ENCODE assay signal across 16 cellular contexts in the genomic region with DNA sequence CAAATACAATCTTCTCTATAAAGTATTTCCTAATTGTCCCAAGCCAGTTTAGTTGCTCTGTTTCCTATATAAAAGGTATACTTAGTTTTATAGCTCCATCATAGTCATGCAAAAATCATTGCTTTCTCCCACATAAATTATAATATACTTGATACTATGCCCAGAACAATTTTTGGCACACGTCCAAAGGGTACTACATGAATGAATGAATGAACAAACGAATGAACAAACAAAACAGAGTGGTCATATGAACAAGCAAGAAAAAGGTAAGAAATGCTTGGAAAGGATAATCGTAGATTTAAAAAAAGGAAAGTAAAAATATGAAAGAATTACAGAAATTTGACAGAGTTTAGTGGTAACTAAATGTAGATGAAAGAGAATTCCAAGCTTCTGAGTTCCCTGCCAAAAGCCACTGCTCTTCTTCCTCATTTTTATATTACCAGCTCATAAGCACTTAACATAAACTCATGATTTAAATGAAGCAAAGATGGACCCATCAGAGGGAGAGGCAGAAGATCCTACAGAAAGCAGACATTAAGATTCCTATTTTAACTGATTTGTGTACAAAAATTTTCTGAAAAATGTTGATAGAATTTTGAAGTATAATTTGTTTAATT.
DNase-seq lines count a peak whose midpoint lies in the region; ATAC-seq and TF ChIP-seq lines count a peak whose summit lies in the region.
"Had no signal": no experiment of that assay in that cellular context is flagged by ENCODE, and none has a peak within 500 bp of the region (broad histone marks: within the 10 kb centered on the region; RNA-seq: fewer than 3 reads in every experiment).

No MANE protein-coding gene starts in this region.

- in situ Hi-C loops in mammary epithelial cell (cut with MboI; ENCODE audit: low sequenced_read_pairs in 2 of 2), result no loop called here

- peaks cover 8% of the 10 kb centered on the region for H3K4me1 ChIP-seq in mammary epithelial cell (ENCODE audit: insufficient read depth, low read length)
- peaks cover 32% of the 10 kb centered on the region for H3K4me1 ChIP-seq in adipocyte (ENCODE audit: control insufficient read depth, insufficient read depth, low read length)
- H3K4me1 ChIP-seq: thyroid gland had no signal

- ATAC-seq in effector memory CD8-positive, alpha-beta T cell (replicated peaks), result no peak
- ATAC-seq: activated CD8-positive, alpha-beta T cell treated with anti-CD3 and anti-CD28 coated beads for 36 hours; activated T-helper 17 cell treated with anti-CD3 and anti-CD28 coated beads, Interleukin-2, amount 50 U/mL, for 72 hours had no signal

- H3K27ac ChIP-seq in mammary epithelial cell (ENCODE audit: insufficient read depth, low read depth, low read length), result no peak overlapping the region
- H3K27ac ChIP-seq: right atrium auricular region, thyroid gland had no signal

- H3K4me2 ChIP-seq in mammary epithelial cell (ENCODE audit: insufficient read depth, low read depth, low read length), result no peak overlapping the region

- H3K79me2 ChIP-seq in mammary epithelial cell (ENCODE audit: insufficient read depth, low read length), result no peaks in the 10 kb centered on the region

- H4K20me1 ChIP-seq in mammary epithelial cell (ENCODE audit: insufficient read depth, low read length), result no peaks in the 10 kb centered on the region

- no peak overlapping the region for H3K9ac ChIP-seq in mammary epithelial cell (ENCODE audit: insufficient read depth, low read length)
- H3K9ac ChIP-seq in adipocyte (ENCODE audit: low read length), result peak overlapping the region; percentile 52

- BruUV-seq in MCF 10A (replicated peaks; lab: Mats Ljungman, UMichigan) (no TSS peak), mammary epithelial cell (replicated peaks; lab: Mats Ljungman, UMichigan) (no TSS peak)

- H3K9me3 Mint-ChIP-seq in MCF 10A (ENCODE audit: unreplicated experiment), result no peaks in the 10 kb centered on the region
- no peaks in the 10 kb centered on the region for H3K9me3 Mint-ChIP-seq in effector memory CD8-positive, alpha-beta T cell
- H3K9me3 Mint-ChIP-seq: activated CD8-positive, alpha-beta T cell treated with anti-CD3 and anti-CD28 coated beads for 36 hours; activated T-helper 17 cell treated with anti-CD3 and anti-CD28 coated beads, Interleukin-2, amount 50 U/mL, for 72 hours; memory B cell; nephron progenitor cell had no signal

- POLR2A ChIA-PET in MCF 10A (lab: Yijun Ruan, JAX), result interaction anchor here (0.6 to 0.7 kb wide), 2 partner anchors 561 to 1139 kb away, joined by 3 to 4 read pairs; no protein-coding TSS in a partner anchor

- H3K36me3 ChIP-seq in mammary epithelial cell (ENCODE audit: insufficient read depth, low read length) (no peaks in the 10 kb centered on the region), adipocyte (ENCODE audit: control insufficient read depth, insufficient read depth, low read length, severe bottlenecking) (no peaks in the 10 kb centered on the region)
- H3K36me3 ChIP-seq: right atrium auricular region, thyroid gland had no signal

- 17% methylated on average over 3 of the region's 3 CpGs for WGBS in mammary epithelial cell (ENCODE audit: low coverage, missing lambda C conversion rate)

- no peak overlapping the region for H3K27ac Mint-ChIP-seq in MCF 10A (ENCODE audit: low read depth, unreplicated experiment)
- H3K27ac Mint-ChIP-seq in effector memory CD8-positive, alpha-beta T cell, result no peak overlapping the region
- H3K27ac Mint-ChIP-seq: activated CD8-positive, alpha-beta T cell treated with anti-CD3 and anti-CD28 coated beads for 36 hours; activated T-helper 17 cell treated with anti-CD3 and anti-CD28 coated beads, Interleukin-2, amount 50 U/mL, for 72 hours; memory B cell; nephron progenitor cell had no signal

- DNase-seq in MCF 10A (ENCODE audit: unreplicated experiment), result peak; percentile 15
- DNase-seq in mammary epithelial cell, result no peak
- peak; percentile 58 for DNase-seq in adipocyte (ENCODE audit: low read depth)
- peak; percentile 42 for DNase-seq in fibroblast of the aortic adventitia (ENCODE audit: low read depth)
- no peak for DNase-seq in NCI-H2107 treated with DMSO at 0.1 percent for 48 hours (lab: John Stamatoyannopoulos, UW; ENCODE audit: unreplicated experiment)
- no peak for DNase-seq in T-helper 9 cell
- DNase-seq in effector memory CD8-positive, alpha-beta T cell, result no peak
- no peak for DNase-seq in iPS-NIHi11 (ENCODE audit: low spot score)
- DNase-seq: activated CD8-positive, alpha-beta T cell treated with anti-CD3 and anti-CD28 coated beads for 36 hours; foreskin melanocyte; nephron progenitor cell; stimulated activated CD8-positive, alpha-beta memory T cell treated with anti-CD3 and anti-CD28 coated beads, Interleukin-4, amount 100 ng/mL, for 48 hours; thyroid gland had no signal

- H3K27me3 ChIP-seq in mammary epithelial cell (ENCODE audit: insufficient read depth, low read length), result no peaks in the 10 kb centered on the region
- H3K27me3 ChIP-seq in adipocyte (replicated peaks; ENCODE audit: control insufficient read depth, insufficient read depth, low read length), result no peaks in the 10 kb centered on the region
- H3K27me3 ChIP-seq: right atrium auricular region, thyroid gland had no signal

- no peak overlapping the region for H3K4me3 Mint-ChIP-seq in MCF 10A (ENCODE audit: unreplicated experiment)
- H3K4me3 Mint-ChIP-seq in effector memory CD8-positive, alpha-beta T cell, result no peak overlapping the region
- H3K4me3 Mint-ChIP-seq: activated CD8-positive, alpha-beta T cell treated with anti-CD3 and anti-CD28 coated beads for 36 hours; memory B cell; nephron progenitor cell had no signal

- dilution Hi-C loops in mammary epithelial cell (cut with HindIII; ENCODE audit: low sequenced_read_pairs), result no loop called here

- H3K9me3 ChIP-seq in mammary epithelial cell (replicated peaks; ENCODE audit: insufficient read depth, low read length) (no peaks in the 10 kb centered on the region), adipocyte (ENCODE audit: control insufficient read depth, low read length) (no peaks in the 10 kb centered on the region)
- H3K9me3 ChIP-seq: right atrium auricular region, thyroid gland had no signal

- H3K4me3 ChIP-seq in mammary epithelial cell (replicated peaks in 1 of 3; ENCODE audit: insufficient read depth in 1 of 3, low read depth in 2 of 3, low read length in 3 of 3) (no peak overlapping the region), adipocyte (ENCODE audit: low read length) (peak overlapping the region; percentile 51), fibroblast of the aortic adventitia (ENCODE audit: low read depth, low read length) (no peak overlapping the region)
- H3K4me3 ChIP-seq: right atrium auricular region, thyroid gland had no signal

- H3K36me3 Mint-ChIP-seq in MCF 10A (ENCODE audit: insufficient read depth, unreplicated experiment), result no peaks in the 10 kb centered on the region
- H3K36me3 Mint-ChIP-seq in effector memory CD8-positive, alpha-beta T cell (ENCODE audit: insufficient read depth), result no peaks in the 10 kb centered on the region
- H3K36me3 Mint-ChIP-seq: memory B cell had no signal

- H3K4me1 Mint-ChIP-seq in MCF 10A (ENCODE audit: insufficient read depth, unreplicated experiment), result peaks cover 20% of the 10 kb centered on the region
- H3K4me1 Mint-ChIP-seq in effector memory CD8-positive, alpha-beta T cell (ENCODE audit: low read depth in 2 of 2), result peaks cover 3 to 7% of the 10 kb centered on the region in 2 donors
- H3K4me1 Mint-ChIP-seq: memory B cell had no signal

- TF ChIP-seq CTCF in MCF 10A (IDR thresholded peaks at IDR 0.05; ENCODE audit: unreplicated experiment) (no peak), mammary epithelial cell (conservative IDR thresholded peaks at IDR 0.05 in 1 of 2, IDR thresholded peaks at IDR 0.05 in 1 of 2; ENCODE audit: extremely low read depth in 1 of 2, insufficient read depth in 1 of 2, low read depth in 1 of 2, low read length in 2 of 2) (no peak), fibroblast of the aortic adventitia (IDR thresholded peaks at IDR 0.05; ENCODE audit: insufficient read depth, low read length) (no peak)

- H3K27me3 Mint-ChIP-seq in MCF 10A (ENCODE audit: insufficient read depth, unreplicated experiment), result no peaks in the 10 kb centered on the region
- no peaks in the 10 kb centered on the region for H3K27me3 Mint-ChIP-seq in effector memory CD8-positive, alpha-beta T cell

- CTCF ChIA-PET in MCF 10A (lab: Yijun Ruan, JAX) (no interaction called here), mammary epithelial cell (lab: Charles Lee; ENCODE audit: low non-redundant PET) (no interaction called here)

- intact Hi-C loops in MCF 10A (cut with micrococcal nuclease), result no loop called here
- intact Hi-C loops in mammary epithelial cell (cut with micrococcal nuclease), result loop anchor here (10.0 kb wide), 1 partner anchor 121 kb away; a partner anchor contains a TSS

- H2AFZ ChIP-seq in mammary epithelial cell (ENCODE audit: low read depth, low read length), result no peak overlapping the region

Comparison
In these comparisons a context has a peak if more than half of its experiments do, and no peak if none do; other contexts are left out.
1. DNase-seq: peak in MCF 10A (single experiment), adipocyte (single experiment) and fibroblast of the aortic adventitia (single experiment); none in mammary epithelial cell (single experiment), NCI-H2107 treated with DMSO at 0.1 percent for 48 hours (single experiment), T-helper 9 cell (single experiment), effector memory CD8-positive, alpha-beta T cell (0 of 3) and iPS-NIHi11 (single experiment).